In genomic region chr3:31900583-31900982, GRCh38 we compare ENCODE assay signal across 17 cellular contexts.
DNase-seq lines count a peak whose midpoint lies in the region; ATAC-seq and TF ChIP-seq lines count a peak whose summit lies in the region.
"Had no signal": no experiment of that assay in that cellular context is flagged by ENCODE, and none has a peak within 500 bp of the region (broad histone marks: within the 10 kb centered on the region; RNA-seq: fewer than 3 reads in every experiment).

No MANE protein-coding gene starts in this region.

- no peak overlapping the region for H3K4me3 Mint-ChIP-seq in Caco-2 (ENCODE audit: unreplicated experiment)
- H3K4me3 Mint-ChIP-seq in IgD-negative memory B cell, result peak overlapping the region in 2 of 4 donors; percentile 15 to 49
- H3K4me3 Mint-ChIP-seq in WTC11, result no peak overlapping the region
- peak overlapping the region; percentile 52 for H3K4me3 Mint-ChIP-seq in memory B cell

- CTCF ChIA-PET in Caco-2 (lab: Charles Lee), result no interaction called here
- CTCF ChIA-PET in WTC11 (lab: Charles Lee), result interaction anchor here (0.7 kb wide), 1 partner anchor 1034 kb away, joined by 3 read pairs; no protein-coding TSS in a partner anchor

- H3K27ac Mint-ChIP-seq in Caco-2 (ENCODE audit: unreplicated experiment) (peak overlapping the region; percentile 30), IgD-negative memory B cell (peak overlapping the region in 2 of 3 donors; percentile 4 to 74), WTC11 (peak overlapping the region; percentile 68), memory B cell (peak overlapping the region; percentile 69)

- H3K9me3 ChIP-seq in Caco-2, result no peaks in the 10 kb centered on the region

- POLR2A ChIA-PET in Caco-2 (lab: Charles Lee) (no interaction called here), WTC11 (lab: Charles Lee) (no interaction called here)

- H3K27me3 ChIP-seq in Caco-2 (replicated peaks; ENCODE audit: control insufficient read depth, insufficient read depth, low read length), result no peaks in the 10 kb centered on the region

- ATAC-seq in WTC11 (no peak), memory B cell (ENCODE audit: low read depth) (no peak), HG02571 (IDR thresholded peaks at IDR 0.05; ENCODE audit: unreplicated experiment) (no peak), GM21786 (IDR thresholded peaks at IDR 0.05; ENCODE audit: unreplicated experiment) (no peak)
- ATAC-seq: K562, Right ventricle myocardium inferior had no signal

- no peaks in the 10 kb centered on the region for H3K36me3 ChIP-seq in Caco-2 (ENCODE audit: control insufficient read depth, insufficient read depth, low read length)

- no peak overlapping the region for H3K4me3 ChIP-seq in Caco-2 (ENCODE audit: low read depth, low read length)
- H3K4me3 ChIP-seq: K562, SK-N-MC had no signal

- TF ChIP-seq CTCF in Caco-2 (IDR thresholded peaks at IDR 0.05; ENCODE audit: insufficient read depth in 1 of 2, low read depth in 1 of 2, low read length in 1 of 2, severe bottlenecking in 1 of 2, unreplicated experiment in 1 of 2) (no peak), WTC11 (IDR thresholded peaks at IDR 0.05) (no peak)

- DNase-seq in Caco-2 (no peak), WTC11 (ENCODE audit: low spot score) (no peak), memory B cell (ENCODE audit: low spot score in 2 of 2) (no peak), NCI-H2029 treated with DMSO at 0.1 percent for 48 hours (lab: John Stamatoyannopoulos, UW) (no peak), 8988T (no peak)
- DNase-seq: ACHN, AML-193, NCI-H146, NCI-H2081 treated with DMSO at 0.1 percent for 48 hours, NCI-H510A, NCI-H82 had no signal

- H3K4me1 ChIP-seq in Caco-2, result peaks cover 16% of the 10 kb centered on the region

- BruUV-seq in Caco-2 (replicated peaks; lab: Mats Ljungman, UMichigan), result no TSS peak

- peaks cover 12% of the 10 kb centered on the region for H3K36me3 Mint-ChIP-seq in Caco-2 (ENCODE audit: insufficient read depth, unreplicated experiment)
- H3K36me3 Mint-ChIP-seq in IgD-negative memory B cell, result peaks cover 12% of the 10 kb centered on the region
- no peaks in the 10 kb centered on the region for H3K36me3 Mint-ChIP-seq in WTC11
- peaks cover 17% of the 10 kb centered on the region for H3K36me3 Mint-ChIP-seq in memory B cell

- intact Hi-C loops in Caco-2 (cut with micrococcal nuclease; ENCODE audit: unreplicated experiment), result no loop called here

- H3K27me3 Mint-ChIP-seq in Caco-2 (ENCODE audit: insufficient read depth, unreplicated experiment) (no peaks in the 10 kb centered on the region), IgD-negative memory B cell (no peaks in the 10 kb centered on the region), WTC11 (ENCODE audit: low read depth) (no peaks in the 10 kb centered on the region), memory B cell (no peaks in the 10 kb centered on the region)

- H3K4me1 Mint-ChIP-seq in Caco-2 (ENCODE audit: low read depth, unreplicated experiment), result peaks cover 15% of the 10 kb centered on the region
- H3K4me1 Mint-ChIP-seq in IgD-negative memory B cell, result peaks cover 49 to 69% (median 59%) of the 10 kb centered on the region in 3 donors
- H3K4me1 Mint-ChIP-seq in WTC11, result peaks cover 68% of the 10 kb centered on the region
- peaks cover 48% of the 10 kb centered on the region for H3K4me1 Mint-ChIP-seq in memory B cell

- H3K9me3 Mint-ChIP-seq in Caco-2 (ENCODE audit: unreplicated experiment) (no peaks in the 10 kb centered on the region), IgD-negative memory B cell (no peaks in the 10 kb centered on the region), WTC11 (no peaks in the 10 kb centered on the region), memory B cell (no peaks in the 10 kb centered on the region)

TF ChIP-seq in WTC11, 78 proteins besides CTCF, POLR2A, EP300 and RAD21:
- TF ChIP-seq NFYB (CRISPR knock-in tag; conservative IDR thresholded peaks at IDR 0.05; ENCODE audit: low read depth), result no peak
- TF ChIP-seq CBFB (CRISPR knock-in tag; IDR thresholded peaks at IDR 0.05; ENCODE audit: low read depth), result no peak
- TF ChIP-seq SMAD3 (CRISPR knock-in tag; IDR thresholded peaks at IDR 0.05; ENCODE audit: borderline replicate concordance), result no peak
- no peak for TF ChIP-seq ZNF416 (CRISPR knock-in tag; IDR thresholded peaks at IDR 0.05)
- no peak for TF ChIP-seq TP53 (CRISPR knock-in tag; IDR thresholded peaks at IDR 0.05)
- TF ChIP-seq MXD4 (CRISPR knock-in tag; IDR thresholded peaks at IDR 0.05; ENCODE audit: borderline replicate concordance), result no peak
- no peak for TF ChIP-seq ARID4B (CRISPR knock-in tag; IDR thresholded peaks at IDR 0.05; ENCODE audit: borderline replicate concordance)
- TF ChIP-seq ATF2 (CRISPR knock-in tag; IDR thresholded peaks at IDR 0.05; ENCODE audit: borderline replicate concordance, low read depth), result no peak
- no peak for TF ChIP-seq ZNF232 (CRISPR knock-in tag; IDR thresholded peaks at IDR 0.05)
- no peak for TF ChIP-seq ZNF425 (CRISPR knock-in tag; conservative IDR thresholded peaks at IDR 0.05)
- TF ChIP-seq TEAD1 (CRISPR knock-in tag; IDR thresholded peaks at IDR 0.05), result no peak
- TF ChIP-seq GTF2I (CRISPR knock-in tag; conservative IDR thresholded peaks at IDR 0.05), result no peak
- no peak for TF ChIP-seq ERG (CRISPR knock-in tag; IDR thresholded peaks at IDR 0.05)
